In genomic region chr17:79244665-79245064, GRCh38 we compare ENCODE assay signal across 27 cellular contexts.
"Had no signal": no experiment of that assay in that cellular context is flagged by ENCODE, and none has a peak within 500 bp of the region (broad histone marks: within the 10 kb centered on the region; RNA-seq: fewer than 3 reads in every experiment).

No MANE protein-coding gene starts in this region.

- H3K36me3 ChIP-seq: stomach, suprapubic skin, thoracic aorta, thyroid gland, tibial artery, tibial nerve, transverse colon, upper lobe of left lung, upper lobe of right lung, uterus, vagina had no signal

- H3K36me3 Mint-ChIP-seq: stimulated activated effector memory CD8-positive, alpha-beta T cell treated with anti-CD3 and anti-CD28 coated beads, Interleukin-12 subunit alpha, Interleukin-12 subunit beta, amount 100 ng/mL, for 72 hours; stimulated activated memory B cell treated with anti-CD40 and anti-IgM and Interleukin-4, amounts not matched to agents 10 μg/mL and 1 μg/mL and 100 μg/mL, for 72 hours; type B pancreatic cell had no signal

- H3K9me3 Mint-ChIP-seq: stimulated activated effector memory CD8-positive, alpha-beta T cell treated with anti-CD3 and anti-CD28 coated beads, Interleukin-12 subunit alpha, Interleukin-12 subunit beta, amount 100 ng/mL, for 72 hours; stimulated activated memory B cell treated with anti-CD40 and anti-IgM and Interleukin-4, amounts not matched to agents 10 μg/mL and 1 μg/mL and 100 μg/mL, for 72 hours; stimulated activated naive CD8-positive, alpha-beta T cell treated with anti-CD3 and anti-CD28 coated beads, Interleukin-15, amount 100 ng/mL, for 72 hours; stimulated activated naive CD8-positive, alpha-beta T cell treated with anti-CD3 and anti-CD28 coated beads, Interleukin-15, Interleukin-2, amounts not matched to agents 100 ng/mL and 50 ng/mL, for 24 hours; type B pancreatic cell had no signal

- H3K4me3 Mint-ChIP-seq: stimulated activated effector memory CD8-positive, alpha-beta T cell treated with anti-CD3 and anti-CD28 coated beads, Interleukin-12 subunit alpha, Interleukin-12 subunit beta, amount 100 ng/mL, for 72 hours; stimulated activated memory B cell treated with anti-CD40 and anti-IgM and Interleukin-4, amounts not matched to agents 10 μg/mL and 1 μg/mL and 100 μg/mL, for 72 hours; stimulated activated naive CD8-positive, alpha-beta T cell treated with anti-CD3 and anti-CD28 coated beads, Interleukin-15, amount 100 ng/mL, for 72 hours; stimulated activated naive CD8-positive, alpha-beta T cell treated with anti-CD3 and anti-CD28 coated beads, Interleukin-15, Interleukin-2, amounts not matched to agents 100 ng/mL and 50 ng/mL, for 24 hours; type B pancreatic cell had no signal

- H3K4me1 ChIP-seq: stomach, suprapubic skin, testis, thyroid gland, tibial artery, tibial nerve, transverse colon, upper lobe of left lung, upper lobe of right lung, uterus, vagina had no signal

- H3K27ac Mint-ChIP-seq: stimulated activated effector memory CD8-positive, alpha-beta T cell treated with anti-CD3 and anti-CD28 coated beads, Interleukin-12 subunit alpha, Interleukin-12 subunit beta, amount 100 ng/mL, for 72 hours; stimulated activated naive CD8-positive, alpha-beta T cell treated with anti-CD3 and anti-CD28 coated beads, Interleukin-15, Interleukin-2, amounts not matched to agents 100 ng/mL and 50 ng/mL, for 24 hours; type B pancreatic cell had no signal

- H3K4me1 Mint-ChIP-seq: stimulated activated naive CD8-positive, alpha-beta T cell treated with anti-CD3 and anti-CD28 coated beads, Interleukin-15, amount 100 ng/mL, for 72 hours had no signal

- H3K27ac ChIP-seq: stomach, suprapubic skin, testis, thoracic aorta, thyroid gland, tibial artery, tibial nerve, transverse colon, upper lobe of left lung, upper lobe of right lung, uterus, vagina had no signal

- DNase-seq: stimulated activated CD4-positive, alpha-beta T cell treated with anti-CD3 and anti-CD28 coated beads, Interleukin-2, amount 100 ng/mL, for 48 hours; stimulated activated CD4-positive, alpha-beta T cell treated with anti-CD3 and anti-CD28 coated beads, Interleukin-4, amount 100 ng/mL, for 1 hour; stimulated activated CD4-positive, alpha-beta T cell treated with anti-CD3 and anti-CD28 coated beads, Interleukin-4, amount 100 ng/mL, for 24 hours; stimulated activated CD4-positive, alpha-beta T cell treated with anti-CD3 and anti-CD28 coated beads, Interleukin-4, amount 100 ng/mL, for 4 hours; stimulated activated CD8-positive, alpha-beta memory T cell treated with anti-CD3 and anti-CD28 coated beads, Interleukin-4, amount 100 ng/mL, for 48 hours; stimulated activated naive CD4-positive, alpha-beta T cell; stimulated activated naive CD4-positive, alpha-beta T cell treated with Interleukin-2 at 50 U/mL for 16 hours; stimulated activated naive CD8-positive, alpha-beta T cell treated with anti-CD3 and anti-CD28 coated beads, Interleukin-15, amount 100 ng/mL, for 72 hours; stimulated activated naive CD8-positive, alpha-beta T cell treated with anti-CD3 and anti-CD28 coated beads, Interleukin-15, Interleukin-2, amounts not matched to agents 100 U/mL and 50 U/mL, for 24 hours; stomach; substantia nigra; testis; thyroid gland; tibial artery; transverse colon; trophoblast cell; upper lobe of left lung; upper lobe of right lung; uterus had no signal

- H3K9me3 ChIP-seq: suprapubic skin, testis, thoracic aorta, thyroid gland, transverse colon, upper lobe of left lung, upper lobe of right lung, uterus, vagina had no signal

- ATAC-seq: stimulated activated effector memory CD8-positive, alpha-beta T cell treated with anti-CD3 and anti-CD28 coated beads, Interleukin-12 subunit alpha, Interleukin-12 subunit beta, amount 100 ng/mL, for 72 hours; stimulated activated memory B cell treated with anti-CD40 and anti-IgM and Interleukin-4, amounts not matched to agents 10 μg/mL and 1 μg/mL and 100 μg/mL, for 72 hours; stimulated activated naive CD8-positive, alpha-beta T cell treated with anti-CD3 and anti-CD28 coated beads, Interleukin-15, amount 100 ng/mL, for 72 hours; stimulated activated naive CD8-positive, alpha-beta T cell treated with anti-CD3 and anti-CD28 coated beads, Interleukin-15, Interleukin-2, amounts not matched to agents 100 U/mL and 50 U/mL, for 24 hours; upper lobe of right lung had no signal

- H3K4me3 ChIP-seq: stomach, suprapubic skin, testis, thoracic aorta, thyroid gland, tibial artery, tibial nerve, transverse colon, upper lobe of left lung, upper lobe of right lung, uterus, vagina had no signal

- H3K27me3 ChIP-seq: testis, thyroid gland, upper lobe of left lung, upper lobe of right lung, uterus, vagina had no signal
